ENCODE assay signal across 17 cellular contexts in the genomic region with DNA sequence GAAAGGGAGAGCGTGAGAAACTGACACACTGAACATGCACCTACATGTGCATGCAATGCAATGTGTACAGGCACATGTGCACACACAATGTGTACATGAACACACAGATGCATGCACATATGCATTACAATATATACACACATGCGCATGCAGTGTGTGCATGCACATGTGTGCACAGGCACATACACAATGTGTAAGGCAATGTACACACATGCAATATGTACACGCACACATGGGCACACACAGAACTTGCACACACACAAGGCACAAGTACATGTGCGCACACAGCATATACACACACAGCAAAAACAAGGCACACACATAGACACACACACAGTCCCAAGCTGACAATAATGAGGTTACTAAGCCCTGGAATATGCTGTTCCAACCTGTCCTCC.
DNase-seq lines count a peak whose midpoint lies in the region; ATAC-seq, FAIRE-seq and TF ChIP-seq lines count a peak whose summit lies in the region.
"Had no signal": no experiment of that assay in that cellular context is flagged by ENCODE, and none has a peak within 500 bp of the region (broad histone marks: within the 10 kb centered on the region; RNA-seq: fewer than 3 reads in every experiment).

No MANE protein-coding gene starts in this region.

- H3K27me3 Mint-ChIP-seq in endodermal cell (ENCODE audit: insufficient read depth), result no peaks in the 10 kb centered on the region
- H3K27me3 Mint-ChIP-seq: CD4-positive, alpha-beta memory T cell had no signal

- H3K27ac ChIP-seq in endodermal cell (ENCODE audit: low read depth, low read length), result no peak overlapping the region
- no peak overlapping the region for H3K27ac ChIP-seq in upper lobe of right lung
- no peak overlapping the region for H3K27ac ChIP-seq in PC-3 (ENCODE audit: low read length)
- H3K27ac ChIP-seq: BLaER1 had no signal

- intact Hi-C loops in upper lobe of right lung (cut with DNase I), result no loop called here
- intact Hi-C loops in PC-3 (cut with micrococcal nuclease), result no loop called here

- no peaks in the 10 kb centered on the region for H3F3A ChIP-seq in PC-3 (ENCODE audit: low read length, unreplicated experiment)

- H3K9me2 ChIP-seq in PC-3 (replicated peaks; ENCODE audit: low read length), result no peaks in the 10 kb centered on the region

- H3K4me2 ChIP-seq in PC-3 (ENCODE audit: low read length), result no peak overlapping the region
- H3K4me2 ChIP-seq: BLaER1 had no signal

- DNase-seq in GM12891 (ENCODE audit: insufficient read length, low spot score) (no peak), HTR-8/SVneo (ENCODE audit: insufficient read length, low spot score) (no peak), endodermal cell (no peak), upper lobe of right lung (no peak), PC-3 (no peak), T-helper 1 cell (no peak)
- DNase-seq: 8988T; Calu3; CD4-positive, alpha-beta memory T cell; DMS79 treated with DMSO at 0.1 percent for 48 hours; GF-D8; IMR-90 had no signal

- H3K36me3 Mint-ChIP-seq in endodermal cell (ENCODE audit: low read depth), result peaks cover 54% of the 10 kb centered on the region
- H3K36me3 Mint-ChIP-seq: CD14-positive monocyte; CD4-positive, alpha-beta memory T cell had no signal

- H3K27me3 ChIP-seq in endodermal cell (ENCODE audit: control insufficient read depth, insufficient read depth, low read length, poor library complexity, severe bottlenecking) (no peaks in the 10 kb centered on the region), upper lobe of right lung (no peaks in the 10 kb centered on the region), PC-3 (ENCODE audit: low read length) (no peaks in the 10 kb centered on the region)
- H3K27me3 ChIP-seq: BLaER1 had no signal

- FAIRE-seq in GM12891 (lab: Jason Lieb, UNC) (peak; percentile 20), HTR-8/SVneo (lab: Jason Lieb, UNC) (peak; percentile 90)
- FAIRE-seq: GM19239, K562 had no signal

- no peaks in the 10 kb centered on the region for H3K9me3 Mint-ChIP-seq in endodermal cell
- H3K9me3 Mint-ChIP-seq: CD4-positive, alpha-beta memory T cell had no signal

- no peak overlapping the region for H3K4me3 Mint-ChIP-seq in endodermal cell
- H3K4me3 Mint-ChIP-seq: CD14-positive monocyte; CD4-positive, alpha-beta memory T cell had no signal

- H3K4me1 Mint-ChIP-seq in endodermal cell, result peaks cover 19% of the 10 kb centered on the region
- H3K4me1 Mint-ChIP-seq: CD4-positive, alpha-beta memory T cell had no signal

- H3K36me3 ChIP-seq in endodermal cell (ENCODE audit: control insufficient read depth, insufficient read depth, low read length) (no peaks in the 10 kb centered on the region), upper lobe of right lung (peaks cover 33% of the 10 kb centered on the region), PC-3 (ENCODE audit: low read depth, low read length) (no peaks in the 10 kb centered on the region)

- H3K9ac ChIP-seq in endodermal cell (ENCODE audit: extremely low read depth, low read length, poor library complexity, severe bottlenecking) (no peak overlapping the region), PC-3 (ENCODE audit: low read length) (no peak overlapping the region)
- H3K9ac ChIP-seq: BLaER1 had no signal

- no peak overlapping the region for H3K4me3 ChIP-seq in endodermal cell (ENCODE audit: low read length)
- H3K4me3 ChIP-seq in upper lobe of right lung, result no peak overlapping the region
- no peak overlapping the region for H3K4me3 ChIP-seq in PC-3 (ENCODE audit: low read length)
- H3K4me3 ChIP-seq: BLaER1, K562 had no signal

- POLR2A ChIA-PET in PC-3 (lab: Charles Lee; ENCODE audit: unreplicated experiment), result no interaction called here

- no peak for TF ChIP-seq CTCF in endodermal cell (conservative IDR thresholded peaks at IDR 0.05)
- TF ChIP-seq CTCF in upper lobe of right lung (IDR thresholded peaks at IDR 0.05), result no peak
- TF ChIP-seq CTCF in PC-3 (conservative IDR thresholded peaks at IDR 0.05; ENCODE audit: low read depth, low read length), result no peak

- no peaks in the 10 kb centered on the region for H3K4me1 ChIP-seq in endodermal cell (ENCODE audit: control insufficient read depth, insufficient read depth, low read length)
- H3K4me1 ChIP-seq in upper lobe of right lung, result no peaks in the 10 kb centered on the region
- H3K4me1 ChIP-seq in PC-3 (ENCODE audit: insufficient read depth, low read length), result peaks cover 31% of the 10 kb centered on the region

- CTCF ChIA-PET in PC-3 (lab: Charles Lee), result no interaction called here

- BruUV-seq in PC-3 (replicated peaks; lab: Mats Ljungman, UMichigan), result no TSS peak

- no peaks in the 10 kb centered on the region for H3K79me2 ChIP-seq in PC-3 (ENCODE audit: low read length)

- 91 to 96% methylated on average over 2 to 4 of the region's 4 CpGs for WGBS in endodermal cell (ENCODE audit: insufficient coverage in 1 of 2, insufficient read length in 1 of 2), 2 experiments

- no peak for TF ChIP-seq POLR2A in GM12891 (IDR thresholded peaks at IDR 0.05; ENCODE audit: low read depth, low read length)

- no peaks in the 10 kb centered on the region for H4K20me1 ChIP-seq in PC-3 (ENCODE audit: low read length)
- H4K20me1 ChIP-seq: BLaER1 had no signal

- ATAC-seq in upper lobe of right lung, result peak; percentile 11
- ATAC-seq in PC-3, result no peak
- ATAC-seq in GM18861 (IDR thresholded peaks at IDR 0.05; ENCODE audit: unreplicated experiment), result no peak
- ATAC-seq: K562 had no signal

- no peak overlapping the region for H2AFZ ChIP-seq in PC-3 (ENCODE audit: low read length)

- H3K9me3 ChIP-seq in endodermal cell (ENCODE audit: control insufficient read depth, low read length), result no peaks in the 10 kb centered on the region
- H3K9me3 ChIP-seq in upper lobe of right lung, result no peaks in the 10 kb centered on the region
- no peaks in the 10 kb centered on the region for H3K9me3 ChIP-seq in PC-3 (ENCODE audit: low read length)

- H3K27ac Mint-ChIP-seq in endodermal cell, result peak overlapping the region; percentile 86
- H3K27ac Mint-ChIP-seq: CD4-positive, alpha-beta memory T cell had no signal

TF ChIP-seq in GM12891, 5 proteins besides CTCF, POLR2A, EP300 and RAD21:
- no peak for TF ChIP-seq POU2F2 (IDR thresholded peaks at IDR 0.05; ENCODE audit: low read depth, low read length)
- TF ChIP-seq POLR2AphosphoS5 (IDR thresholded peaks at IDR 0.05; ENCODE audit: low read depth, low read length), result no peak
- no peak for TF ChIP-seq TAF1 (IDR thresholded peaks at IDR 0.05; ENCODE audit: low read depth, low read length)
- TF ChIP-seq PAX5 (IDR thresholded peaks at IDR 0.05; ENCODE audit: insufficient read depth, low read length, severe bottlenecking), result no peak
- TF ChIP-seq SPI1 (IDR thresholded peaks at IDR 0.05; ENCODE audit: low read depth, low read length), result no peak
